8 cellular contexts compared by ENCODE assay signal in the genomic region with DNA sequence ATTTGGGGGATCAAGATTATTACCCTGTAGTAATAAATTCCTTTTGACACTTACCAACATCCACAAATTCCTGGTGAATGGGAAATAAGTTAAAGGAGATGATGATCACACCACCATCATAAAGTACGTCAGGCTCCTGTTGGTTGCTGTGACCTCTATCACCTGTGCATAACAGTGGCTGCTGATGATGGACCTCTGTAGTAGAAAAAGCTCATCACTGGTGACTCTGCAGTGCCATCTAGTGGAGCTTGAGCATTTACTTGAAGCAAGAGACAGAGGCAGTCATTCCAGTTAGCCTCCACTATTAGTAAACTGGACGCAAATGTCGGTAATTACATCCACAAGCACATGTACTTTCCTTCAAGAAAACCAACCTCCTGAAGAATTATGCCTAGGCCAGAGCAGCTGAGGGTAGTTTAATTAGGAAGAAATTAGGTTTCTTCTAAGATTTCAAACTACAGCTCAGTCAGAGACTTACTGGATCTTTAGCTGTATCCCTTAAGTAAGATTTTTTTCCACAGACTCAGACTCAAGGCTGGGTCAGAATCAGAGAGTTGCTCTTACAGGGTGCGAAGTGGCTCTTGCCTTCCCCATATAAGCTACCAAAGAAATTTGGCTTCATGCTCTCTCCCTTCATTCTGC. TPM values are rescaled to one million over a fixed set of nuclear protein-coding genes. Genes with fewer than 3 reads are reported as not detected.
DNase-seq lines count a peak whose midpoint lies in the region; ATAC-seq, FAIRE-seq and TF ChIP-seq lines count a peak whose summit lies in the region.

No MANE protein-coding gene starts in this region.

- no peaks in the 10 kb centered on the region for H3F3A ChIP-seq in smooth muscle cell (ENCODE audit: low read depth)

- WGBS in smooth muscle cell (ENCODE audit: low lambda C conversion rate) = 37% methylated on average over 4 of the region's 4 CpGs

- peaks cover 3% of the 10 kb centered on the region for H3K36me3 Mint-ChIP-seq in astrocyte (ENCODE audit: low read depth, unreplicated experiment)

- H3K4me3 Mint-ChIP-seq in astrocyte (ENCODE audit: unreplicated experiment) = no peak overlapping the region

- H2AFZ ChIP-seq in astrocyte (ENCODE audit: low read depth, low read length) (no peak overlapping the region), smooth muscle cell (ENCODE audit: low read depth) (no peak overlapping the region)

- H3K4me1 ChIP-seq in astrocyte (ENCODE audit: insufficient read depth, low read length) (peaks cover 13% of the 10 kb centered on the region), smooth muscle cell (ENCODE audit: low read depth) (no peaks in the 10 kb centered on the region)

- H3K4me3 ChIP-seq in astrocyte (ENCODE audit: insufficient read depth, low read depth, low read length) (no peak overlapping the region), smooth muscle cell (no peak overlapping the region)

- H3K4me1 Mint-ChIP-seq in astrocyte (ENCODE audit: low read depth, unreplicated experiment) = peaks cover 11% of the 10 kb centered on the region

- ATAC-seq in HG02610 (IDR thresholded peaks at IDR 0.05; ENCODE audit: unreplicated experiment) (peak; percentile 58), HG02884 (IDR thresholded peaks at IDR 0.05; ENCODE audit: unreplicated experiment) (no peak)

- DNase-seq in GM04504 (ENCODE audit: low read depth) (peak; percentile 76), NCI-H1436 treated with DMSO at 0.1 percent for 48 hours (lab: John Stamatoyannopoulos, UW) (peak; percentile 46), SW480 (ENCODE audit: low spot score) (peak; percentile 86), astrocyte (ENCODE audit: low read depth) (peak; percentile 88), hippocampal formation (lab: John Stamatoyannopoulos, UW) (peak; percentile 59 to 85), smooth muscle cell (lab: John Stamatoyannopoulos, UW; ENCODE audit: unreplicated experiment) (peak; percentile 4)

- peaks cover 4% of the 10 kb centered on the region for H4K20me1 ChIP-seq in astrocyte (ENCODE audit: insufficient read depth, low read length)
- H4K20me1 ChIP-seq in smooth muscle cell (ENCODE audit: low read depth) = peaks cover 3% of the 10 kb centered on the region

- H3K36me3 ChIP-seq in astrocyte (ENCODE audit: insufficient read depth, low read length) = peaks cover 27% of the 10 kb centered on the region
- no peaks in the 10 kb centered on the region for H3K36me3 ChIP-seq in smooth muscle cell (ENCODE audit: low read depth)

- no peaks in the 10 kb centered on the region for H3K27me3 ChIP-seq in astrocyte (ENCODE audit: insufficient read depth, low read length)
- no peaks in the 10 kb centered on the region for H3K27me3 ChIP-seq in smooth muscle cell (ENCODE audit: low read depth)

- FAIRE-seq in astrocyte (lab: Jason Lieb, UNC) = peak; percentile 55

- peak; percentile 94 for TF ChIP-seq CTCF in astrocyte (IDR thresholded peaks at IDR 0.05; ENCODE audit: insufficient read depth, low read depth, low read length)
- peak; percentile 75 for TF ChIP-seq CTCF in smooth muscle cell (IDR thresholded peaks at IDR 0.05; ENCODE audit: borderline replicate concordance, insufficient read depth, poor library complexity, severe bottlenecking)

- no peak overlapping the region for H3K27ac Mint-ChIP-seq in astrocyte (ENCODE audit: unreplicated experiment)

- H3K27ac ChIP-seq in astrocyte (ENCODE audit: low read depth, low read length) (peak overlapping the region; percentile 79), smooth muscle cell (ENCODE audit: low read depth) (no peak overlapping the region)

- no peaks in the 10 kb centered on the region for H3K9me3 Mint-ChIP-seq in astrocyte (ENCODE audit: unreplicated experiment)

- H3K79me2 ChIP-seq in astrocyte (ENCODE audit: insufficient read depth, low read length) = no peaks in the 10 kb centered on the region
- H3K79me2 ChIP-seq in smooth muscle cell (ENCODE audit: low read depth) = no peaks in the 10 kb centered on the region

- H3K9ac ChIP-seq in astrocyte (ENCODE audit: low read length) (peak overlapping the region; percentile 27), smooth muscle cell (ENCODE audit: low read depth) (no peak overlapping the region)

- H3K4me2 ChIP-seq in astrocyte (ENCODE audit: low read length) = no peak overlapping the region
- no peak overlapping the region for H3K4me2 ChIP-seq in smooth muscle cell

- no peaks in the 10 kb centered on the region for H3K27me3 Mint-ChIP-seq in astrocyte (ENCODE audit: low read depth, unreplicated experiment)

- H3K9me3 ChIP-seq in astrocyte (ENCODE audit: insufficient read depth, low read depth, low read length) (no peaks in the 10 kb centered on the region), smooth muscle cell (replicated peaks; ENCODE audit: low read depth) (no peaks in the 10 kb centered on the region)

RNA-seq across cellular contexts. Expression of gene CYB561, which starts 39.3 kb away (rescaled TPM):
- 8.1 and 8.3 TPM in 2 replicates for total RNA-seq in astrocyte
- 13.6 and 16.5 TPM in 2 replicates for total RNA-seq in smooth muscle cell
- polyA plus RNA-seq in smooth muscle cell = 24.9 and 40.7 TPM in 2 replicates

Comparison
In these comparisons a context has a peak if more than half of its experiments do, and no peak if none do; other contexts are left out.
1. DNase-seq: peak in every context shown above with its lines; median percentile 88 in astrocyte; 86 in SW480; 76 in GM04504; 72 in hippocampal formation; 46 in NCI-H1436 treated with DMSO at 0.1 percent for 48 hours; 4 in smooth muscle cell.